Comparison of ENCODE assay signal across 9 cellular contexts in genomic region chr19:38373907-38374331, GRCh38. TPM values are rescaled to one million over a fixed set of nuclear protein-coding genes. Genes with fewer than 3 reads are reported as not detected.
DNase-seq lines count a peak whose midpoint lies in the region; ATAC-seq and TF ChIP-seq lines count a peak whose summit lies in the region.
"Had no signal": no experiment of that assay in that cellular context is flagged by ENCODE, and none has a peak within 500 bp of the region (broad histone marks: within the 10 kb centered on the region; RNA-seq: fewer than 3 reads in every experiment).

No MANE protein-coding gene starts in this region.

- no peak for TF ChIP-seq CTCF in CD8-positive, alpha-beta T cell (IDR thresholded peaks at IDR 0.05)
- TF ChIP-seq CTCF in PC-9 (conservative IDR thresholded peaks at IDR 0.05) (no peak), epithelial cell of esophagus (IDR thresholded peaks at IDR 0.05; ENCODE audit: insufficient read depth, low read depth, low read length, missing control alignments) (peak; percentile 6), ovary (IDR thresholded peaks at IDR 0.05) (no peak)

- H3K36me3 ChIP-seq in CD8-positive, alpha-beta T cell (ENCODE audit: insufficient read depth, low read length) = peaks cover 12% of the 10 kb centered on the region
- H3K36me3 ChIP-seq in PC-9 (ENCODE audit: low read depth) = peaks cover 19% of the 10 kb centered on the region; the same call in 1 of the 2 replicates
- no peaks in the 10 kb centered on the region for H3K36me3 ChIP-seq in ovary

- peak overlapping the region; percentile 96 for H3K27ac Mint-ChIP-seq in CD8-positive, alpha-beta T cell

- H4K20me1 ChIP-seq in PC-9 (ENCODE audit: insufficient read depth) = peaks cover 3% of the 10 kb centered on the region

- no peaks in the 10 kb centered on the region for H3K9me3 ChIP-seq in CD8-positive, alpha-beta T cell (ENCODE audit: low read length)
- no peaks in the 10 kb centered on the region for H3K9me3 ChIP-seq in PC-9 (ENCODE audit: insufficient read depth, low read depth)
- H3K9me3 ChIP-seq in ovary = no peaks in the 10 kb centered on the region

- H3K4me3 Mint-ChIP-seq in CD8-positive, alpha-beta T cell = peak overlapping the region; percentile 99

- peaks cover 3% of the 10 kb centered on the region for H3K27me3 Mint-ChIP-seq in CD8-positive, alpha-beta T cell (ENCODE audit: low read depth)

- POLR2A ChIA-PET in CD8-positive, alpha-beta T cell (lab: Charles Lee) = interaction anchor here (0.7 to 3.2 kb wide), 17 partner anchors 11 to 1062 kb away, joined by 3 to 37 read pairs (median 7); partner anchors contain the start of genes CATSPERG, EIF3K, FAM98C and GGN
- POLR2A ChIA-PET in PC-9 (lab: Charles Lee; ENCODE audit: unreplicated experiment) = interaction anchor here (0.6 to 1.2 kb wide), 9 partner anchors 14 to 907 kb away, joined by 3 to 28 read pairs (median 5); partner anchors contain the start of genes FAM98C, GGN, WDR87 and ZNF569

- H3K27ac ChIP-seq in CD8-positive, alpha-beta T cell (ENCODE audit: low read depth, low read length) = peak overlapping the region; percentile 55
- H3K27ac ChIP-seq in PC-9 (peak overlapping the region; percentile 27; the same call in 1 of the 2 replicates), ovary (peak overlapping the region in 1 of 2 donors; percentile 59)

- H3K4me3 ChIP-seq in CD8-positive, alpha-beta T cell (ENCODE audit: low read depth, low read length) = peak overlapping the region; percentile 43
- H3K4me3 ChIP-seq in PC-9 = peak overlapping the region; percentile 76
- peak overlapping the region; percentile 93 for H3K4me3 ChIP-seq in epithelial cell of esophagus (ENCODE audit: low read length)
- peak overlapping the region; percentile 70 for H3K4me3 ChIP-seq in ovary

- H3K27me3 ChIP-seq in CD8-positive, alpha-beta T cell (ENCODE audit: insufficient read depth, low read length) = no peaks in the 10 kb centered on the region
- H3K27me3 ChIP-seq in PC-9 (ENCODE audit: insufficient read depth, low read depth) = no peaks in the 10 kb centered on the region
- no peaks in the 10 kb centered on the region for H3K27me3 ChIP-seq in ovary

- no peak for TF ChIP-seq POLR2A in ovary (IDR thresholded peaks at IDR 0.05)

- H2AFZ ChIP-seq in PC-9 = peak overlapping the region; percentile 86

- BruUV-seq in PC-9 (replicated peaks; lab: Mats Ljungman, UMichigan) = TSS peak; percentile 44

- intact Hi-C loops in CD8-positive, alpha-beta T cell (cut with DNase I, micrococcal nuclease) = loop anchor here (1.0 to 10.0 kb wide), 13 partner anchors 12 to 1071 kb away; partner anchors contain the start of genes EIF3K (in 2 of the 2), SUPT5H (in 2 of the 2), FAM98C (in 1 of the 2) and MRPS12 (in 1 of the 2)
- intact Hi-C loops in PC-9 (cut with micrococcal nuclease; ENCODE audit: unreplicated experiment) (loop anchor here (1.0 kb wide), 2 partner anchors 14 to 38 kb away; partner anchors contain the start of genes GGN and SPRED3), ovary (cut with DNase I) (loop anchor here in 1 of 4 donors (5.0 kb wide), 1 partner anchor 37 kb away; the partner anchor contains the start of gene CATSPERG)

- peak overlapping the region; percentile 81 for H3K4me2 ChIP-seq in PC-9

- ATAC-seq in CD8-positive, alpha-beta T cell = no peak
- ATAC-seq in GM18873 (IDR thresholded peaks at IDR 0.05; ENCODE audit: low FRiP score, unreplicated experiment) (no peak), HG03280 (IDR thresholded peaks at IDR 0.05; ENCODE audit: unreplicated experiment) (no peak)

- peaks cover 36% of the 10 kb centered on the region for H3K79me2 ChIP-seq in PC-9 (ENCODE audit: low read depth)

- H3K9me2 ChIP-seq in PC-9 (ENCODE audit: insufficient read depth) = no peaks in the 10 kb centered on the region

- CTCF ChIA-PET in CD8-positive, alpha-beta T cell (lab: Charles Lee) = interaction anchor here (1.0 to 2.4 kb wide), 10 partner anchors 14 to 472 kb away, joined by 3 to 13 read pairs (median 4); partner anchors contain the start of genes CATSPERG, FAM98C and GGN
- CTCF ChIA-PET in PC-9 (lab: Charles Lee) = interaction anchor here (0.8 to 1.4 kb wide), 3 partner anchors 13 to 38 kb away, joined by 3 to 8 read pairs (median 4); partner anchors contain the start of genes CATSPERG and GGN

- H3K4me1 Mint-ChIP-seq in CD8-positive, alpha-beta T cell (ENCODE audit: low read depth) = peaks cover 27% of the 10 kb centered on the region

- peaks cover 26% of the 10 kb centered on the region for H3K36me3 Mint-ChIP-seq in CD8-positive, alpha-beta T cell

- H3K4me1 ChIP-seq in CD8-positive, alpha-beta T cell (ENCODE audit: insufficient read depth, low read length) = peaks cover 19% of the 10 kb centered on the region
- H3K4me1 ChIP-seq in PC-9 (replicated peaks; ENCODE audit: insufficient read depth) (peaks cover 15% of the 10 kb centered on the region), ovary (ENCODE audit: insufficient read depth) (peaks cover 15% of the 10 kb centered on the region)

- H3F3A ChIP-seq in PC-9 (ENCODE audit: insufficient read depth, low read depth) = peaks cover 5% of the 10 kb centered on the region

- 51 to 59% (median 55%) methylated on average over 6 of the region's 6 CpGs for WGBS in ovary, 3 donors

- DNase-seq in CD8-positive, alpha-beta T cell = no peak
- DNase-seq in PC-9 (no peak), epithelial cell of esophagus (ENCODE audit: low read depth) (no peak), ovary (no peak), NCI-H1694 (lab: John Stamatoyannopoulos, UW) (no peak)
- DNase-seq in activated effector memory CD4-positive, alpha-beta T cell treated with anti-CD3 and anti-CD28 coated beads, Interleukin-2, amount 50 U/mL, for 16 hours = no peak

- no peak for TF ChIP-seq EP300 in ovary (IDR thresholded peaks at IDR 0.05)

- H3K9me3 Mint-ChIP-seq in CD8-positive, alpha-beta T cell = no peaks in the 10 kb centered on the region

RNA-seq across cellular contexts. Expression of gene PSMD8, which starts 0.5 kb away (rescaled TPM):
- total RNA-seq in CD8-positive, alpha-beta T cell = 10 to 100 TPM; 71.5 to 75.1 TPM
- 141 and 222 TPM in 2 replicates for total RNA-seq in PC-9 (2021)
- 100 to 1,000 TPM in 3 of 7 donors, 10 to 100 TPM in 4; 59.1 to 125 (median 85.3) TPM for total RNA-seq in ovary
- 100 to 1,000 TPM in 1 of 2 donors, 10 to 100 TPM in 1; 81.5 to 129 TPM for polyA plus RNA-seq in ovary

RNA-seq across cellular contexts. Expression of gene GGN, which starts 13.9 kb away (rescaled TPM):
- total RNA-seq in CD8-positive, alpha-beta T cell = under 1 TPM in 1 of 2 experiments, not detected in 1; 0.67 TPM
- 1.0 and 2.1 TPM in 2 replicates for total RNA-seq in PC-9 (2021)
- total RNA-seq in ovary = under 1 TPM in 5 of 7 donors, not detected in 2; 0.24 to 0.75 (median 0.69) TPM
- polyA plus RNA-seq in ovary = under 1 TPM in 1 of 2 donors, not detected in 1; 0.28 TPM

RNA-seq across cellular contexts. Expression of gene SPRED3, which starts 14.6 kb away (rescaled TPM):
- under 1 TPM; 0.68 to 1.00 TPM for total RNA-seq in CD8-positive, alpha-beta T cell
- total RNA-seq in PC-9 (2021) (4.7 and 5.4 TPM in 2 replicates), ovary (1 to 10 TPM in 4 of 7 donors, under 1 TPM in 3; 0.24 to 2.1 (median 1.0) TPM)
- under 1 TPM; 0.29 to 0.60 TPM for polyA plus RNA-seq in ovary

RNA-seq across cellular contexts. Expression of gene FAM98C, which starts 29.0 kb away (rescaled TPM):
- 10 to 100 TPM; 28.2 to 29.3 TPM for total RNA-seq in CD8-positive, alpha-beta T cell
- total RNA-seq in PC-9 (2021) (15.8 and 19.5 TPM in 2 replicates), ovary (10 to 100 TPM; 16.5 to 23.7 (median 20.9) TPM)
- 10 to 100 TPM in 1 of 2 donors, 1 to 10 TPM in 1; 7.8 to 18.8 TPM for polyA plus RNA-seq in ovary

RNA-seq across cellular contexts. Expression of gene CATSPERG, which starts 38.3 kb away (rescaled TPM):
- total RNA-seq in CD8-positive, alpha-beta T cell = 10 to 100 TPM; 15.3 TPM
- 11.7 and 12.4 TPM in 2 replicates for total RNA-seq in PC-9 (2021)
- total RNA-seq in ovary = 10 to 100 TPM in 1 of 7 donors, 1 to 10 TPM in 6; 2.9 to 13.4 (median 5.7) TPM
- polyA plus RNA-seq in ovary = 1 to 10 TPM; 1.8 to 2.1 TPM
- total RNA-seq: RPMI7951 had no signal

Comparison
In these comparisons a context has a peak if more than half of its experiments do, and no peak if none do; other contexts are left out.
1. H3K4me3 ChIP-seq: peak in every context shown above with its lines; median percentile 93 in epithelial cell of esophagus; 76 in PC-9; 70 in ovary; 43 in CD8-positive, alpha-beta T cell.